7 cellular contexts compared by ENCODE assay signal in the genomic region with DNA sequence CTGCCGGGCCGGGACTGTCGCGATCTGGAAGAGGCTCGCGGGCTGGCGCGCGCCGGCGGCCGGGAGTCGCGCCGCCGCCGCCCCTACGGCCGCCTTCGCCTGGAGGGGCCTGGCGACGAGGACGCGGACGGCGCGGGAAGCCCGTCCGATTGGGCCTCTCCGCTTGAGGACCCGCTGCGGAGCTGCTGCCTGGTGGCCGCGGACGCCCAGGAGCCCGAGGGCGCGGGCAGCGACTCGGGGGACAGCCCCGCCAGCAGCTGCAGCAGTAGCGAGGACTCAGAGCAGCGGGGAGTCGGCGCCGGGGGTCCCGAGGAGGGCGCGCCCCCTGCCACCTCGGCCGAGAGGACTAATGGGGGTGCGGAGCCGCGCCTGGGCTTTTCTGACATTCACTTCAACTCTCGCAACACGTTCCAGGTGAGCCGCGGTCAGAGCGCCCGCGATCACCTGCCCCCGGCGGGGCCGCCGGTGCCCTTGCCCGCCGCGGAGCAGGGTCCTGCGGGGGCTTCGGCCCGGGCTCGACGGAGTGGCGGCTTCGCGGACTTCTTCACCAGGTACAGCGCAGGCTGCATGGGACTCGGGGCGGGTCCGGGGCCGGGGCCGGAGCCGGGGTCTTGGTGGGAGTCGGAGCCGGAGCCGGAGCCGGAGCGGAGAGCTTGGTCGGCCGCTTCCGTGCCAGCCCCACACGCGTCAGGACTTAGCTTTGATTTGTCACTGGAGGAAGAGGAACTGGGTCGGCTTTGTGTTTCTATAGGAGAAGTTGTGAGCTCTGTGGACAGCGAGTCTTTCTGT. TPM values are rescaled to one million over a fixed set of nuclear protein-coding genes. Genes with fewer than 3 reads are reported as not detected.
A peak's percentile ranks its signal among the peaks of the same experiment; 100 is the strongest.
DNase-seq lines count a peak whose midpoint lies in the region; ATAC-seq, FAIRE-seq and TF ChIP-seq lines count a peak whose summit lies in the region.

No MANE protein-coding gene starts in this region.

- peak overlapping the region in 3 of 6 donors; percentile 53 to 82 (median 60) for H3K27ac Mint-ChIP-seq in immature natural killer cell

- H3K9me3 ChIP-seq in HUES64 (ENCODE audit: insufficient read depth, low read depth, low read length) (no peaks in the 10 kb centered on the region), SJSA1 (replicated peaks) (no peaks in the 10 kb centered on the region)

- H3K9ac ChIP-seq in HUES64 (ENCODE audit: low read depth, low read length), result peak overlapping the region; percentile 53; the same call in 1 of the 2 replicates

- H3K27me3 ChIP-seq in HUES64 (ENCODE audit: insufficient read depth, low read length) (peaks cover 42% of the 10 kb centered on the region), SJSA1 (replicated peaks) (no peaks in the 10 kb centered on the region), bronchial epithelial cell (ENCODE audit: control insufficient read depth, insufficient read depth, low read length) (no peaks in the 10 kb centered on the region)

- H3K4me1 Mint-ChIP-seq in immature natural killer cell, result peaks cover 13 to 14% of the 10 kb centered on the region in 2 donors

- no peak for FAIRE-seq in bronchial epithelial cell (lab: Jason Lieb, UNC)

- ATAC-seq in GM21717 (IDR thresholded peaks at IDR 0.05; ENCODE audit: unreplicated experiment), result peak; percentile 68

- H3K9me3 Mint-ChIP-seq in immature natural killer cell, result peaks cover 0 to 2% (median 0%) of the 10 kb centered on the region in 6 donors

- H3K4me1 ChIP-seq in HUES64 (ENCODE audit: insufficient read depth, low read length) (0 out of 2 replicates have a peak, but pooled peaks cover 5% of the 10 kb centered on the region), SJSA1 (replicated peaks) (peaks cover 13% of the 10 kb centered on the region)

- H3K27me3 Mint-ChIP-seq in immature natural killer cell (ENCODE audit: low read depth in 3 of 3), result peaks cover 12 to 25% (median 24%) of the 10 kb centered on the region in 3 donors

- H3K36me3 Mint-ChIP-seq in immature natural killer cell, result no peaks in the 10 kb centered on the region

- WGBS in HUES64, result under 1% methylated on average over 95 of the region's 95 CpGs

- H3K36me3 ChIP-seq in HUES64 (ENCODE audit: insufficient read depth, low read length) (no peaks in the 10 kb centered on the region), SJSA1 (peaks cover 7% of the 10 kb centered on the region), bronchial epithelial cell (ENCODE audit: control insufficient read depth, insufficient read depth, low read length) (no peaks in the 10 kb centered on the region)

- H3K27ac ChIP-seq in HUES64 (ENCODE audit: low read depth, low read length) (no peak overlapping the region), SJSA1 (peak overlapping the region; percentile 69)

- H3K4me3 ChIP-seq in HUES64 (ENCODE audit: low read length), result peak overlapping the region; percentile 76
- peak overlapping the region; percentile 89 for H3K4me3 ChIP-seq in SJSA1
- peak overlapping the region; percentile 61 for H3K4me3 ChIP-seq in bronchial epithelial cell (ENCODE audit: low read depth, low read length)
- peak overlapping the region; percentile 89 for H3K4me3 ChIP-seq in skeletal muscle cell (ENCODE audit: low read depth, low read length)

- TF ChIP-seq CTCF in GM10266 (IDR thresholded peaks at IDR 0.05; ENCODE audit: control insufficient read depth, insufficient read depth, low read depth, missing control alignments) (no peak), bronchial epithelial cell (IDR thresholded peaks at IDR 0.05; ENCODE audit: insufficient read depth, low read length, severe bottlenecking) (no peak)

- peak overlapping the region; percentile 84 to 90 (median 86) for H3K4me3 Mint-ChIP-seq in immature natural killer cell

- DNase-seq in GM10266 (ENCODE audit: extremely low spot score) (peak; percentile 80), SJSA1 (ENCODE audit: low read depth in 1 of 2, low spot score in 2 of 2) (peak; percentile 58 to 61), bronchial epithelial cell (ENCODE audit: low read depth) (peak; percentile 81), immature natural killer cell (peak; percentile 6 to 31 (median 29)), skeletal muscle cell (ENCODE audit: low read depth) (peak; percentile 29)

RNA-seq across cellular contexts. Expression of a gene that starts 0.9 kb away (rescaled TPM):
- polyA plus RNA-seq in HUES64 (2013, experiment 1 of 2), result 2.0 TPM
- polyA plus RNA-seq in HUES64 (2013, experiment 2 of 2), result 2.0 TPM
- total RNA-seq in SJSA1 (2014; rRNA removed; shearing (Covaris generic)), result 12.1 and 22.3 TPM in 2 replicates
- total RNA-seq in bronchial epithelial cell, result 10.8 and 11.3 TPM in 2 replicates
- polyA plus RNA-seq in immature natural killer cell, result under 1 TPM in 2 of 3 donors, not detected in 1; 0.33 to 0.64 TPM

RNA-seq across cellular contexts. Expression of a gene that starts 40.5 kb away (rescaled TPM):
- 25.7 TPM for polyA plus RNA-seq in HUES64 (2013, experiment 1 of 2)
- polyA plus RNA-seq in HUES64 (2013, experiment 2 of 2), result 24.0 TPM
- total RNA-seq in SJSA1 (2014; rRNA removed; shearing (Covaris generic)), result 35.6 and 48.3 TPM in 2 replicates
- 18.2 and 22.6 TPM in 2 replicates for total RNA-seq in bronchial epithelial cell
- 10 to 100 TPM in 1 of 3 donors, 1 to 10 TPM in 2; 6.7 to 10.1 (median 7.8) TPM for polyA plus RNA-seq in immature natural killer cell

Comparison
In these comparisons a context has a peak if more than half of its experiments do, and no peak if none do; other contexts are left out.
1. DNase-seq: peak in every context shown above with its lines; median percentile 81 in bronchial epithelial cell; 80 in GM10266; 60 in SJSA1; 29 in immature natural killer cell; 29 in skeletal muscle cell.